14 cellular contexts compared by ENCODE assay signal in genomic region chrX:133645977-133646750, GRCh38.
DNase-seq lines count a peak whose midpoint lies in the region; ATAC-seq and TF ChIP-seq lines count a peak whose summit lies in the region.
"Had no signal": no experiment of that assay in that cellular context is flagged by ENCODE, and none has a peak within 500 bp of the region (broad histone marks: within the 10 kb centered on the region; RNA-seq: fewer than 3 reads in every experiment).

No MANE protein-coding gene starts in this region.

- no peak overlapping the region for H3K4me3 ChIP-seq in GM23248
- H3K4me3 ChIP-seq in adipocyte (ENCODE audit: low read length): no peak overlapping the region
- H3K4me3 ChIP-seq in gastroesophageal sphincter: no peak overlapping the region
- no peak overlapping the region for H3K4me3 ChIP-seq in psoas muscle

- TF ChIP-seq CTCF in gastroesophageal sphincter (IDR thresholded peaks at IDR 0.05): no peak
- TF ChIP-seq CTCF in psoas muscle (IDR thresholded peaks at IDR 0.05): no peak

- intact Hi-C loops in psoas muscle (cut with DNase I): loop anchor here in 1 of 2 donors (5.0 kb wide), 1 partner anchor 109 kb away; no protein-coding TSS in a partner anchor

- H3K4me2 ChIP-seq in GM23248 (ENCODE audit: unreplicated experiment): peak overlapping the region; percentile 16

- H3F3A ChIP-seq in GM23248 (ENCODE audit: insufficient read depth): 0 out of 2 replicates have a peak, but pooled peaks cover 3% of the 10 kb centered on the region

- WGBS in GM23248 (ENCODE audit: low coverage in 1 of 2, low lambda C conversion rate in 2 of 2, missing lambda C conversion rate in 2 of 2), 2 experiments: 22 to 23% methylated on average over 5 of the region's 5 CpGs
- 47 to 53% methylated on average over 3 to 4 of the region's 5 CpGs for WGBS in gastroesophageal sphincter (ENCODE audit: low coverage in 1 of 2), 2 donors
- WGBS in psoas muscle, 3 donors: 48 to 75% (median 69%) methylated on average over 5 of the region's 5 CpGs

- no peak overlapping the region for H3K4me3 Mint-ChIP-seq in activated naive CD8-positive, alpha-beta T cell treated with anti-CD3 and anti-CD28 coated beads for 36 hours
- H3K4me3 Mint-ChIP-seq: dendritic cell treated with granulocyte-macrophage colony-stimulating factor and Interleukin-4, amounts not matched to agents 40 ng/mL and 50 ng/mL, for 4 days; T-helper 1 cell treated with Interleukin-12 subunit alpha and Interleukin-12 subunit beta and Interleukin-4 antibody, amounts not matched to agents 30 μg/mL and 1 μg/mL, for 36 hours had no signal

- H3K4me1 ChIP-seq in GM23248 (ENCODE audit: insufficient read depth) (peaks cover 18% of the 10 kb centered on the region), adipocyte (ENCODE audit: control insufficient read depth, insufficient read depth, low read length) (peaks cover 21% of the 10 kb centered on the region), gastroesophageal sphincter (peaks cover 0 to 13% (median 0%) of the 10 kb centered on the region in 3 donors), psoas muscle (no peaks in the 10 kb centered on the region)

- TF ChIP-seq EP300 in gastroesophageal sphincter (IDR thresholded peaks at IDR 0.05): no peak

- H3K27me3 Mint-ChIP-seq in activated naive CD8-positive, alpha-beta T cell treated with anti-CD3 and anti-CD28 coated beads for 36 hours: no peaks in the 10 kb centered on the region
- H3K27me3 Mint-ChIP-seq: dendritic cell treated with granulocyte-macrophage colony-stimulating factor and Interleukin-4, amounts not matched to agents 40 ng/mL and 50 ng/mL, for 4 days had no signal

- H3K36me3 Mint-ChIP-seq in activated naive CD8-positive, alpha-beta T cell treated with anti-CD3 and anti-CD28 coated beads for 36 hours: no peaks in the 10 kb centered on the region

- H2AFZ ChIP-seq in GM23248: no peak overlapping the region

- no peaks in the 10 kb centered on the region for H3K9me2 ChIP-seq in GM23248 (ENCODE audit: insufficient read depth)

- DNase-seq in GM23248 (peak; percentile 89), adipocyte (ENCODE audit: low read depth) (peak; percentile 52), psoas muscle (no peak), dermis blood vessel endothelial cell (no peak)
- no peak for DNase-seq in activated naive CD8-positive, alpha-beta T cell treated with anti-CD3 and anti-CD28 coated beads for 36 hours
- DNase-seq: activated CD4-positive, alpha-beta T cell treated with anti-CD3 and anti-CD28 coated beads, Interleukin-2, amount 50 U/mL, for 1 hour; NCI-H1694 had no signal

- H3K9me3 Mint-ChIP-seq in activated naive CD8-positive, alpha-beta T cell treated with anti-CD3 and anti-CD28 coated beads for 36 hours: no peaks in the 10 kb centered on the region
- H3K9me3 Mint-ChIP-seq: activated T-helper 2 cell treated with anti-CD3 and anti-CD28 coated beads, Interferon-gamma antibody, Interleukin-2, Interleukin-4, amounts not matched to agents 10 μg/mL and 5 μg/mL and 100 μg/mL, durations not matched to agents 14 hours and 24 hours and 36 hours; dendritic cell treated with granulocyte-macrophage colony-stimulating factor and Interleukin-4, amounts not matched to agents 40 ng/mL and 50 ng/mL, for 4 days; T-helper 1 cell treated with Interleukin-12 subunit alpha and Interleukin-12 subunit beta and Interleukin-4 antibody, amounts not matched to agents 30 μg/mL and 1 μg/mL, for 36 hours had no signal

- TF ChIP-seq POLR2A in gastroesophageal sphincter (IDR thresholded peaks at IDR 0.05): no peak

- ATAC-seq in gastroesophageal sphincter (peak; percentile 85), psoas muscle (peak; percentile 20 to 67 (median 52)), HG02870 (IDR thresholded peaks at IDR 0.05; ENCODE audit: unreplicated experiment) (no peak), GM21515 (IDR thresholded peaks at IDR 0.05; ENCODE audit: unreplicated experiment) (no peak)

- H3K27me3 ChIP-seq in GM23248 (replicated peaks; ENCODE audit: insufficient read depth) (no peaks in the 10 kb centered on the region), adipocyte (replicated peaks; ENCODE audit: control insufficient read depth, insufficient read depth, low read length) (no peaks in the 10 kb centered on the region), gastroesophageal sphincter (no peaks in the 10 kb centered on the region), psoas muscle (ENCODE audit: insufficient read depth in 3 of 3, low read length in 2 of 3) (no peaks in the 10 kb centered on the region)

- no peaks in the 10 kb centered on the region for H3K4me1 Mint-ChIP-seq in activated naive CD8-positive, alpha-beta T cell treated with anti-CD3 and anti-CD28 coated beads for 36 hours

- H4K20me1 ChIP-seq in GM23248 (ENCODE audit: insufficient read depth): no peaks in the 10 kb centered on the region

- in situ Hi-C loops in GM23248 (cut with MboI): no loop called here

- peak overlapping the region; percentile 65 for H3K27ac ChIP-seq in GM23248
- H3K27ac ChIP-seq in gastroesophageal sphincter: peak overlapping the region in 2 of 4 donors; percentile 24 to 27
- H3K27ac ChIP-seq in psoas muscle: peak overlapping the region; percentile 19
- H3K27ac ChIP-seq: C4-2B had no signal

- H3K9ac ChIP-seq in GM23248 (peak overlapping the region; percentile 31; the same call in 1 of the 2 replicates), adipocyte (ENCODE audit: low read length) (peak overlapping the region; percentile 24)

- H3K9me3 ChIP-seq in GM23248 (ENCODE audit: low read depth) (no peaks in the 10 kb centered on the region), adipocyte (ENCODE audit: control insufficient read depth, low read length) (no peaks in the 10 kb centered on the region), gastroesophageal sphincter (no peaks in the 10 kb centered on the region), psoas muscle (no peaks in the 10 kb centered on the region)

- no peak overlapping the region for H3K27ac Mint-ChIP-seq in activated naive CD8-positive, alpha-beta T cell treated with anti-CD3 and anti-CD28 coated beads for 36 hours
- H3K27ac Mint-ChIP-seq: activated T-helper 2 cell treated with anti-CD3 and anti-CD28 coated beads, Interferon-gamma antibody, Interleukin-2, Interleukin-4, amounts not matched to agents 10 μg/mL and 5 μg/mL and 100 μg/mL, durations not matched to agents 14 hours and 24 hours and 36 hours; dendritic cell treated with granulocyte-macrophage colony-stimulating factor and Interleukin-4, amounts not matched to agents 40 ng/mL and 50 ng/mL, for 4 days; T-helper 1 cell treated with Interleukin-12 subunit alpha and Interleukin-12 subunit beta and Interleukin-4 antibody, amounts not matched to agents 30 μg/mL and 1 μg/mL, for 36 hours had no signal

- H3K79me2 ChIP-seq in GM23248 (ENCODE audit: insufficient read depth): no peaks in the 10 kb centered on the region

- H3K36me3 ChIP-seq in GM23248 (ENCODE audit: low read depth) (no peaks in the 10 kb centered on the region), adipocyte (ENCODE audit: control insufficient read depth, insufficient read depth, low read length, severe bottlenecking) (no peaks in the 10 kb centered on the region), gastroesophageal sphincter (no peaks in the 10 kb centered on the region), psoas muscle (ENCODE audit: insufficient read depth in 1 of 2, low read depth in 1 of 2) (no peaks in the 10 kb centered on the region)

Comparison
In these comparisons a context has a peak if more than half of its experiments do, and no peak if none do; other contexts are left out.
1. DNase-seq: peak in GM23248 (single experiment) and adipocyte (single experiment); none in psoas muscle (0 of 2), dermis blood vessel endothelial cell (single experiment) and activated naive CD8-positive, alpha-beta T cell treated with anti-CD3 and anti-CD28 coated beads for 36 hours (single experiment).
2. ATAC-seq: peak in gastroesophageal sphincter (single experiment) and psoas muscle (4 of 4); none in HG02870 (single experiment) and GM21515 (single experiment).